9 cellular contexts compared by ENCODE assay signal in genomic region chr19:43755256-43755801, GRCh38. TPM values are rescaled to one million over a fixed set of nuclear protein-coding genes. Genes with fewer than 3 reads are reported as not detected.
DNase-seq lines count a peak whose midpoint lies in the region; ATAC-seq and TF ChIP-seq lines count a peak whose summit lies in the region.
"Had no signal": no experiment of that assay in that cellular context is flagged by ENCODE, and none has a peak within 500 bp of the region (broad histone marks: within the 10 kb centered on the region; RNA-seq: fewer than 3 reads in every experiment).

No MANE protein-coding gene starts in this region.

- no peak for TF ChIP-seq RAD21 in liver (IDR thresholded peaks at IDR 0.05)

- peaks cover 0 to 3% (median 0%) of the 10 kb centered on the region in 4 donors for H3K36me3 ChIP-seq in liver (ENCODE audit: control insufficient read depth in 4 of 4, insufficient read depth in 3 of 4, low read depth in 1 of 4, low read length in 3 of 4)

- H3K27ac ChIP-seq in liver (ENCODE audit: low read depth in 1 of 2, low read length in 2 of 2) = peak overlapping the region; percentile 83 to 100

- H3K9ac ChIP-seq in liver (ENCODE audit: low read depth in 1 of 2, low read length in 2 of 2) = peak overlapping the region in 1 of 2 donors; percentile 3

- peak; percentile 90 for DNase-seq in DMS53 (lab: John Stamatoyannopoulos, UW)
- DNase-seq in NCI-H69 (lab: John Stamatoyannopoulos, UW) = peak; percentile 91
- DNase-seq in activated CD4-positive, alpha-beta T cell treated with anti-CD3 and anti-CD28 coated beads, Interleukin-2, amount 50 U/mL, for 24 hours (ENCODE audit: low read depth in 1 of 2, low spot score in 1 of 2) = peak; percentile 55 to 81
- peak; percentile 36 to 71 for DNase-seq in dermis microvascular lymphatic vessel endothelial cell (ENCODE audit: low read depth in 2 of 2)
- DNase-seq in stimulated activated CD4-positive, alpha-beta T cell treated with anti-CD3 and anti-CD28 coated beads, TNF-alpha, amount 100 ng/mL, for 1 hour (ENCODE audit: low read depth in 3 of 3, low spot score in 1 of 3) = peak; percentile 45 to 61 (median 46)
- DNase-seq in amniotic stem cell (lab: John Stamatoyannopoulos, UW) = no peak

- H3K9me3 ChIP-seq in liver (ENCODE audit: control insufficient read depth in 4 of 4, low read length in 3 of 4) = no peaks in the 10 kb centered on the region

- peak; percentile 19 for ATAC-seq in HG03108 (IDR thresholded peaks at IDR 0.05; ENCODE audit: unreplicated experiment)

- peak overlapping the region; percentile 66 to 75 (median 73) for H3K4me3 ChIP-seq in liver (ENCODE audit: low read depth in 1 of 3, low read length in 3 of 3)

- TF ChIP-seq CTCF in liver (IDR thresholded peaks at IDR 0.05; ENCODE audit: low read depth, low read length, missing input control) = no peak

- no peaks in the 10 kb centered on the region for H3K27me3 ChIP-seq in liver (ENCODE audit: control insufficient read depth in 4 of 4, insufficient read depth in 4 of 4, low read length in 3 of 4)

- WGBS in liver = 1% methylated on average over 28 of the region's 28 CpGs

- H3K4me1 ChIP-seq in liver (ENCODE audit: control insufficient read depth in 4 of 4, insufficient read depth in 4 of 4, low read length in 3 of 4) = peaks cover 5 to 20% (median 11%) of the 10 kb centered on the region in 4 donors

TF ChIP-seq in liver, 16 proteins besides CTCF, POLR2A, EP300 and RAD21:
- TF ChIP-seq FOXA2 (IDR thresholded peaks at IDR 0.05) = no peak
- TF ChIP-seq MAX (IDR thresholded peaks at IDR 0.05) = peak; percentile 61
- TF ChIP-seq EGR1 (IDR thresholded peaks at IDR 0.05; ENCODE audit: low read depth in 2 of 2) = peak in 1 of 2 donors; percentile 14

RNA-seq across cellular contexts. Expression of gene SMG9, which starts 0.6 kb away (rescaled TPM):
- total RNA-seq in dermis microvascular lymphatic vessel endothelial cell (4.4 and 8.3 TPM in 2 replicates), liver (1 to 10 TPM; 5.5 to 6.2 TPM)
- polyA plus RNA-seq in liver = 1 to 10 TPM; 5.4 to 8.9 TPM

RNA-seq across cellular contexts. Expression of gene KCNN4, which starts 25.4 kb away (rescaled TPM):
- total RNA-seq in dermis microvascular lymphatic vessel endothelial cell = 0.39 and 0.51 TPM in 2 replicates
- 10 to 100 TPM in 1 of 2 donors, under 1 TPM in 1; 0.25 to 30.3 TPM for total RNA-seq in liver
- under 1 TPM; 0.14 to 0.76 TPM for polyA plus RNA-seq in liver

RNA-seq across cellular contexts. Expression of gene IRGC, which starts 39.5 kb away (rescaled TPM):
- total RNA-seq in dermis microvascular lymphatic vessel endothelial cell (not detected in 2 replicates), liver (not detected)
- not detected for polyA plus RNA-seq in liver
- total RNA-seq: pulmonary artery endothelial cell had no signal

RNA-seq across cellular contexts. Expression of gene LYPD5, which starts 46.9 kb away (rescaled TPM):
- total RNA-seq in dermis microvascular lymphatic vessel endothelial cell = 0.13 and 0.39 TPM in 2 replicates
- under 1 TPM; 0.08 to 0.14 TPM for total RNA-seq in liver
- under 1 TPM in 1 of 2 donors, not detected in 1; 0.13 TPM for polyA plus RNA-seq in liver
